Comparison of ENCODE assay signal across 8 cellular contexts in genomic region chr17:31524926-31525800, GRCh38.
A peak's percentile ranks its signal among the peaks of the same experiment; 100 is the strongest.
DNase-seq lines count a peak whose midpoint lies in the region; ATAC-seq, FAIRE-seq and TF ChIP-seq lines count a peak whose summit lies in the region.

No MANE protein-coding gene starts in this region.

- H3K9me3 ChIP-seq in mammary epithelial cell (replicated peaks; ENCODE audit: insufficient read depth, low read length) = no peaks in the 10 kb centered on the region
- no peaks in the 10 kb centered on the region for H3K9me3 ChIP-seq in kidney (ENCODE audit: control insufficient read depth in 1 of 2, low read length in 2 of 2)

- in situ Hi-C loops in mammary epithelial cell (cut with MboI; ENCODE audit: low sequenced_read_pairs in 2 of 2) = loop anchor here (5.0 kb wide), 2 partner anchors 83 to 88 kb away; no protein-coding TSS in a partner anchor

- H2AFZ ChIP-seq in mammary epithelial cell (ENCODE audit: low read depth, low read length) = no peak overlapping the region

- dilution Hi-C loops in mammary epithelial cell (cut with HindIII; ENCODE audit: low sequenced_read_pairs) = no loop called here

- TF ChIP-seq CTCF in mammary epithelial cell (conservative IDR thresholded peaks at IDR 0.05 in 1 of 2, IDR thresholded peaks at IDR 0.05 in 1 of 2; ENCODE audit: extremely low read depth in 1 of 2, insufficient read depth in 1 of 2, low read depth in 1 of 2, low read length in 2 of 2) (peak; percentile 91 to 98), kidney (IDR thresholded peaks at IDR 0.05; ENCODE audit: borderline replicate concordance, extremely low read depth, insufficient read depth) (peak; percentile 94)

- H3K27me3 ChIP-seq in mammary epithelial cell (ENCODE audit: insufficient read depth, low read length) = no peaks in the 10 kb centered on the region

- no peak overlapping the region for H3K4me2 ChIP-seq in mammary epithelial cell (ENCODE audit: insufficient read depth, low read depth, low read length)

- CTCF ChIA-PET in mammary epithelial cell (lab: Charles Lee; ENCODE audit: low non-redundant PET) = no interaction called here

- peaks cover 5% of the 10 kb centered on the region for H3K4me1 ChIP-seq in mammary epithelial cell (ENCODE audit: insufficient read depth, low read length)
- no peaks in the 10 kb centered on the region for H3K4me1 ChIP-seq in kidney (ENCODE audit: control insufficient read depth in 1 of 2, insufficient read depth in 1 of 2, low read depth in 1 of 2, low read length in 2 of 2)

- WGBS in mammary epithelial cell (ENCODE audit: low coverage, missing lambda C conversion rate) = 55% methylated on average over 26 of the region's 31 CpGs

- no TSS peak for BruUV-seq in mammary epithelial cell (replicated peaks; lab: Mats Ljungman, UMichigan)

- DNase-seq in NCI-H2029 treated with DMSO at 0.1 percent for 48 hours (lab: John Stamatoyannopoulos, UW) (peak; percentile 17), mammary epithelial cell (peak; percentile 81), kidney (peak; percentile 93)
- DNase-seq in activated CD4-positive, CD25-positive, alpha-beta regulatory T cell treated with anti-CD3 and anti-CD28 coated beads, Interleukin-2, amount 50 U/mL, for 16 hours (ENCODE audit: low read depth, low spot score) = peak; percentile 80
- DNase-seq in stimulated activated CD4-positive, alpha-beta T cell treated with anti-CD3 and anti-CD28 coated beads, Interleukin-1b, Interleukin-23, amount 100 ng/mL, for 24 hours (ENCODE audit: low read depth in 4 of 4, low spot score in 1 of 4) = peak; percentile 81 to 97 (median 92)

- no peaks in the 10 kb centered on the region for H3K79me2 ChIP-seq in mammary epithelial cell (ENCODE audit: insufficient read depth, low read length)

- ATAC-seq in GM18511 (IDR thresholded peaks at IDR 0.05; ENCODE audit: unreplicated experiment) (peak; percentile 43), GM18873 (IDR thresholded peaks at IDR 0.05; ENCODE audit: low FRiP score, unreplicated experiment) (no peak)

- H3K9ac ChIP-seq in mammary epithelial cell (ENCODE audit: insufficient read depth, low read length) (no peak overlapping the region), kidney (ENCODE audit: low read length in 2 of 2) (no peak overlapping the region)

- H3K27ac ChIP-seq in mammary epithelial cell (ENCODE audit: insufficient read depth, low read depth, low read length) (no peak overlapping the region), kidney (ENCODE audit: low read depth in 2 of 2, low read length in 2 of 2) (no peak overlapping the region)

- H3K4me3 ChIP-seq in mammary epithelial cell (replicated peaks in 1 of 3; ENCODE audit: insufficient read depth in 1 of 3, low read depth in 2 of 3, low read length in 3 of 3) = no peak overlapping the region
- no peak overlapping the region for H3K4me3 ChIP-seq in kidney (ENCODE audit: low read length in 2 of 2)

- no peaks in the 10 kb centered on the region for H4K20me1 ChIP-seq in mammary epithelial cell (ENCODE audit: insufficient read depth, low read length)

- intact Hi-C loops in mammary epithelial cell (cut with micrococcal nuclease) (loop anchor here (1.0 to 10.0 kb wide), 6 partner anchors 78 to 540 kb away; partner anchors contain the start of gene UTP6), kidney (cut with DNase I) (no loop called here)

- H3K36me3 ChIP-seq in mammary epithelial cell (ENCODE audit: insufficient read depth, low read length) = no peaks in the 10 kb centered on the region
- peaks cover 10 to 13% of the 10 kb centered on the region in 2 donors for H3K36me3 ChIP-seq in kidney (ENCODE audit: control insufficient read depth in 1 of 2, insufficient read depth in 2 of 2, low read length in 2 of 2)

- FAIRE-seq in A204.1 (lab: Jason Lieb, UNC) = peak; percentile 23
- FAIRE-seq in kidney (lab: Jason Lieb, UNC) = no peak

Comparison
In these comparisons a context has a peak if more than half of its experiments do, and no peak if none do; other contexts are left out.
1. DNase-seq: peak in every context shown above with its lines; median percentile 93 in kidney; 92 in stimulated activated CD4-positive, alpha-beta T cell treated with anti-CD3 and anti-CD28 coated beads, Interleukin-1b, Interleukin-23, amount 100 ng/mL, for 24 hours; 81 in mammary epithelial cell; 80 in activated CD4-positive, CD25-positive, alpha-beta regulatory T cell treated with anti-CD3 and anti-CD28 coated beads, Interleukin-2, amount 50 U/mL, for 16 hours; 17 in NCI-H2029 treated with DMSO at 0.1 percent for 48 hours.